ENCODE assay signal across 1 cellular context in genomic region chr6:33271098-33271607, GRCh38.
TF ChIP-seq lines count a peak whose summit lies in the region.

No MANE protein-coding gene starts in this region.

TF ChIP-seq in HepG2, 621 proteins besides CTCF, POLR2A, EP300 and RAD21 (continues in another document):
- TF ChIP-seq ZMAT5 (CRISPR knock-in tag; IDR thresholded peaks at IDR 0.05; ENCODE audit: borderline replicate concordance, low read depth) (no peak), ZNF224 (CRISPR knock-in tag; IDR thresholded peaks at IDR 0.05) (peak; percentile 89), KLF15 (CRISPR knock-in tag; IDR thresholded peaks at IDR 0.05; ENCODE audit: borderline replicate concordance) (0 out of 2 replicates have a peak, but pooled peaks have one; percentile 74), ZNF280B (CRISPR knock-in tag; IDR thresholded peaks at IDR 0.05; ENCODE audit: borderline replicate concordance) (peak; percentile 86; the same call in 1 of the 2 replicates), ZBTB3 (CRISPR knock-in tag; IDR thresholded peaks at IDR 0.05; ENCODE audit: borderline replicate concordance, low read depth) (no peak), MLXIP (CRISPR knock-in tag; IDR thresholded peaks at IDR 0.05; ENCODE audit: borderline replicate concordance) (peak; percentile 1; the same call in 1 of the 2 replicates), FUBP1 (CRISPR knock-in tag; IDR thresholded peaks at IDR 0.05; ENCODE audit: borderline replicate concordance) (no peak), FLYWCH1 (CRISPR knock-in tag; IDR thresholded peaks at IDR 0.05) (no peak), ZEB1 (IDR thresholded peaks at IDR 0.05; ENCODE audit: insufficient replicate concordance, low read depth) (peak; percentile 18), HNF1B (CRISPR knock-in tag; IDR thresholded peaks at IDR 0.05) (peak; percentile 14; the same call in 1 of the 2 replicates), HDAC6 (IDR thresholded peaks at IDR 0.05; ENCODE audit: low read depth, low read length) (no peak), RNF219 (CRISPR knock-in tag; IDR thresholded peaks at IDR 0.05) (peak; percentile 76; the same call in 1 of the 2 replicates), ZNF3 (CRISPR knock-in tag; IDR thresholded peaks at IDR 0.05) (no peak), CHD4 (IDR thresholded peaks at IDR 0.05; ENCODE audit: borderline replicate concordance, low read length) (peak; percentile 41; the same call in 1 of the 2 replicates), ZFP37 (CRISPR knock-in tag; IDR thresholded peaks at IDR 0.05; ENCODE audit: borderline replicate concordance) (0 out of 2 replicates have a peak, but pooled peaks have one; percentile 33), NFAT5 (CRISPR knock-in tag; IDR thresholded peaks at IDR 0.05) (peak; percentile 73; the same call in 1 of the 2 replicates), ZNF768 (CRISPR knock-in tag; IDR thresholded peaks at IDR 0.05) (peak; percentile 94; the same call in 1 of the 2 replicates), KDM1A (CRISPR knock-in tag; IDR thresholded peaks at IDR 0.05) (0 out of 2 replicates have a peak, but pooled peaks have one; percentile 50), ZNF652 (CRISPR knock-in tag; IDR thresholded peaks at IDR 0.05; ENCODE audit: borderline replicate concordance, low read depth) (0 out of 2 replicates have a peak, but pooled peaks have one; percentile 9), SAP130 (CRISPR knock-in tag; IDR thresholded peaks at IDR 0.05; ENCODE audit: low read depth) (no peak), THAP8 (CRISPR knock-in tag; IDR thresholded peaks at IDR 0.05; ENCODE audit: borderline replicate concordance) (0 out of 2 replicates have a peak, but pooled peaks have one; percentile 92), JUN (CRISPR knock-in tag; IDR thresholded peaks at IDR 0.05) (no peak), NONO (IDR thresholded peaks at IDR 0.05) (no peak), NONO (CRISPR knock-in tag; conservative IDR thresholded peaks at IDR 0.05) (no peak; the same call in 1 of the 2 replicates), RBAK (CRISPR knock-in tag; IDR thresholded peaks at IDR 0.05) (peak; percentile 59; the same call in 1 of the 2 replicates), REL (CRISPR knock-in tag; conservative IDR thresholded peaks at IDR 0.05) (0 out of 2 replicates have a peak, but pooled peaks have one; percentile 25), E2F2 (CRISPR knock-in tag; IDR thresholded peaks at IDR 0.05; ENCODE audit: borderline replicate concordance) (0 out of 2 replicates have a peak, but pooled peaks have one; percentile 48), ZNF567 (CRISPR knock-in tag; IDR thresholded peaks at IDR 0.05; ENCODE audit: borderline replicate concordance) (0 out of 2 replicates have a peak, but pooled peaks have one; percentile 52), DBP (CRISPR knock-in tag; IDR thresholded peaks at IDR 0.05; ENCODE audit: not compliant biosample characterization) (peak; percentile 49), ZBTB37 (CRISPR knock-in tag; IDR thresholded peaks at IDR 0.05) (0 out of 2 replicates have a peak, but pooled peaks have one; percentile 74), ZNF136 (CRISPR knock-in tag; IDR thresholded peaks at IDR 0.05; ENCODE audit: low read depth) (peak; percentile 5; the same call in 1 of the 2 replicates), NFE2L2 (IDR thresholded peaks at IDR 0.05; ENCODE audit: low read length) (no peak)
